ENCODE assay signal across 17 cellular contexts in the genomic region with DNA sequence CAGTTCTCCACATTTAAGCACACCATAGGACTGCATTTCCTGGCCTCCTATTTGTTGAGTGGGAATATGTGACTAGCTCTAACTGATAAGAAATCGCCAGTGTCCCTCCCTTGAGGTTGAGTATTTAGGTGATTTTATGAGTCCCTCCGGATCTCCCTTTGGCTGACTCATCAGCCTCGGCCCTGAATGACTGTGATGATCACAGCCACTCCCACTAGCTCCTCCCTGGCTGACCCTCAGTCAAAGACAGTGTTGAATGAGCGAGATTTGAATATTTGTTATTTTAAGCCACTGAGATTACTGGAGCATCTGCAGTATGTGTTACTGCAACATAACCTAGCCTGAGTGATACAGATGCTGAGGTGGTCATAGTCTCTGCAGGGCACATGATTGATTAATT.
DNase-seq lines count a peak whose midpoint lies in the region; ATAC-seq and TF ChIP-seq lines count a peak whose summit lies in the region.
"Had no signal": no experiment of that assay in that cellular context is flagged by ENCODE, and none has a peak within 500 bp of the region (broad histone marks: within the 10 kb centered on the region; RNA-seq: fewer than 3 reads in every experiment).

No MANE protein-coding gene starts in this region.

- WGBS in mesendoderm (ENCODE audit: extremely low coverage, insufficient coverage, low lambda C conversion rate): no CpG with 5 or more reads among the region's 4 CpGs
- WGBS in heart right ventricle, 2 donors: 37 to 40% methylated on average over 4 of the region's 4 CpGs

- ATAC-seq in GM18861 (IDR thresholded peaks at IDR 0.05; ENCODE audit: unreplicated experiment): peak; percentile 44
- peak; percentile 42 for ATAC-seq in HG02852 (IDR thresholded peaks at IDR 0.05; ENCODE audit: unreplicated experiment)
- no peak for ATAC-seq in GM19023 (IDR thresholded peaks at IDR 0.05; ENCODE audit: unreplicated experiment)
- no peak for ATAC-seq in heart right ventricle
- no peak for ATAC-seq in Right ventricle myocardium inferior
- ATAC-seq: heart left ventricle, left ventricle myocardium superior had no signal

- no peak overlapping the region for H2AK5ac ChIP-seq in mesendoderm (ENCODE audit: low read length)

- peak; percentile 5 for DNase-seq in NCI-H2227 treated with DMSO at 0.1 percent for 48 hours (lab: John Stamatoyannopoulos, UW)
- peak; percentile 77 for DNase-seq in mesendoderm
- no peak for DNase-seq in heart right ventricle
- no peak for DNase-seq in Right ventricle myocardium inferior (ENCODE audit: missing footprints)
- no peak for DNase-seq in amygdala (lab: John Stamatoyannopoulos, UW)
- DNase-seq: activated CD8-positive, alpha-beta memory T cell treated with anti-CD3 and anti-CD28 coated beads for 24 hours; caudate nucleus; CD4-positive, CD25-positive, alpha-beta regulatory T cell; HCEC 1CT; heart left ventricle; left ventricle myocardium superior; NCI-H446 treated with DMSO at 0.1 percent for 48 hours; RPMI8226 had no signal

- H3K79me2 ChIP-seq in mesendoderm (ENCODE audit: control insufficient read depth, insufficient read depth, low read length): no peaks in the 10 kb centered on the region

- intact Hi-C loops in heart right ventricle (cut with DNase I) (no loop called here), Right ventricle myocardium inferior (cut with DNase I) (no loop called here)

- H4K5ac ChIP-seq in mesendoderm (ENCODE audit: low read length): no peak overlapping the region

- no peak overlapping the region for H3K56ac ChIP-seq in mesendoderm (ENCODE audit: low read length)

- peaks cover 4% of the 10 kb centered on the region for H3K4me1 ChIP-seq in mesendoderm (ENCODE audit: control insufficient read depth, low read depth, low read length)
- no peaks in the 10 kb centered on the region for H3K4me1 ChIP-seq in heart right ventricle
- H3K4me1 ChIP-seq: heart left ventricle had no signal

- H3K4me2 ChIP-seq in mesendoderm (ENCODE audit: low read length): no peak overlapping the region

- no peak overlapping the region for H3K4ac ChIP-seq in mesendoderm (ENCODE audit: low read depth, low read length)

- no peak overlapping the region for H2BK15ac ChIP-seq in mesendoderm (replicated peaks; ENCODE audit: low read depth)

- no peak overlapping the region for H2BK120ac ChIP-seq in mesendoderm (ENCODE audit: low read depth, low read length)

- H3K9ac ChIP-seq in mesendoderm (ENCODE audit: low read length): no peak overlapping the region

- H3K27me3 ChIP-seq in mesendoderm (ENCODE audit: insufficient read depth, low read length, poor library complexity): no peaks in the 10 kb centered on the region
- H3K27me3 ChIP-seq in heart right ventricle: no peaks in the 10 kb centered on the region
- H3K27me3 ChIP-seq: heart left ventricle, neutrophil had no signal

- H3K79me1 ChIP-seq in mesendoderm (ENCODE audit: low read length): no peaks in the 10 kb centered on the region

- no peak overlapping the region for H3K18ac ChIP-seq in mesendoderm (ENCODE audit: low read length)

- H3K23ac ChIP-seq in mesendoderm (ENCODE audit: low read length): no peak overlapping the region

- no peak overlapping the region for H3K27ac ChIP-seq in mesendoderm (ENCODE audit: low read depth, low read length)
- no peak overlapping the region for H3K27ac ChIP-seq in heart right ventricle
- H3K27ac ChIP-seq: heart left ventricle, neutrophil had no signal

- no peaks in the 10 kb centered on the region for H3K9me3 ChIP-seq in heart right ventricle
- H3K9me3 ChIP-seq: heart left ventricle, neutrophil had no signal

- no peak overlapping the region for H2BK5ac ChIP-seq in mesendoderm (ENCODE audit: low read length)

- H3K4me3 ChIP-seq in mesendoderm (ENCODE audit: low read length) (no peak overlapping the region), heart right ventricle (no peak overlapping the region)
- H3K4me3 ChIP-seq: heart left ventricle had no signal

- no peak overlapping the region for H4K8ac ChIP-seq in mesendoderm (ENCODE audit: low read depth, low read length)

- H3K36me3 ChIP-seq in mesendoderm (ENCODE audit: control insufficient read depth, insufficient read depth, low read length): no peaks in the 10 kb centered on the region
- no peaks in the 10 kb centered on the region for H3K36me3 ChIP-seq in heart right ventricle
- H3K36me3 ChIP-seq: heart left ventricle, neutrophil had no signal

- no peak for TF ChIP-seq CTCF in heart right ventricle (IDR thresholded peaks at IDR 0.05)

Comparison
In these comparisons a context has a peak if more than half of its experiments do, and no peak if none do; other contexts are left out.
1. ATAC-seq: peak in GM18861 (single experiment) and HG02852 (single experiment); none in GM19023 (single experiment), heart right ventricle (0 of 8) and Right ventricle myocardium inferior (single experiment).
2. DNase-seq: peak in NCI-H2227 treated with DMSO at 0.1 percent for 48 hours (single experiment) and mesendoderm (single experiment); none in heart right ventricle (0 of 2), Right ventricle myocardium inferior (single experiment) and amygdala (0 of 56).